8 cellular contexts compared by ENCODE assay signal in the genomic region with DNA sequence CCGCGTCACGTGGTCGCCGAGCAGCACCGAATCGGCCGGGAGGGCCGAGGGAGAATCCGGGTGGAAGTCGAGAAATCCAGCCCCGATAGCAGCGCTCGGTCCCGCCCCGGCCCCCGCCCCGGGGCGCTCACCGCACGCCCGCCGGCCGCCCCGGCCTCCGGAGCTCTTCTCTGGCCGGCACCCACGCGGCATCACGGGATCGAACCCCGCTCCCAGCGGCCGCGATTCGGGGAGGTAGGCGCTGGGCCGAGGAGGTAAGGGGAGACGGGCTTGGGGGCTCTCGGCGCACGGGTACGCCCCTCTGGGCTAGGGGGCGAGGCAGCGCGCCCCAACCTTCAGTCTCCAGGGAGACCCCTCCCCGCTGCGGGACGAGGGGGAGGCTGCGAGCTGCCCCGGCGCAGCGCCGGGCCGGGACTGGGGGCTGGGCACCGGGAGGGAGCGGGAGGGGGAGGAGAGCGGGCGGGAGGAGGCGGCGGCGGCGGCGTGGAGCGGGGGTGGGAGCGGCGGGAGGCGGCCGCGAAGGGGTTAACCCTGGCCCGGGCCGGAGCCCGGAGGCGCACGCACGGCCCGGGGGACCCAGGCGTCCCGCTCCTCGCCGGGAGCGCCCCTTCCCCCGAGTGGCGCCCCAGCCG. TPM values are rescaled to one million over a fixed set of nuclear protein-coding genes. Genes with fewer than 3 reads are reported as not detected.
A peak's percentile ranks its signal among the peaks of the same experiment; 100 is the strongest.
DNase-seq lines count a peak whose midpoint lies in the region; ATAC-seq and TF ChIP-seq lines count a peak whose summit lies in the region.

No MANE protein-coding gene starts in this region.

- no peaks in the 10 kb centered on the region for H3K9me3 Mint-ChIP-seq in activated naive CD4-positive, alpha-beta T cell treated with anti-CD3 and anti-CD28 coated beads, Interleukin-2, amount 10 ng/mL, durations not matched to agents 7 days and 5 days

- WGBS in ovary, 3 donors, result 0% methylated on average over 16 to 85 of the region's 85 CpGs; no CpG with 5 or more reads in 1 of the 3 donors

- CTCF ChIA-PET in activated naive CD4-positive, alpha-beta T cell treated with anti-CD3 and anti-CD28 coated beads, Interleukin-2, amount 10 ng/mL, durations not matched to agents 7 days and 5 days (lab: Charles Lee), result interaction anchor here (1.2 kb wide), 1 partner anchor 21 kb away, joined by 3 read pairs; no protein-coding TSS in a partner anchor

- TF ChIP-seq POLR2A in NB4 (IDR thresholded peaks at IDR 0.05; ENCODE audit: extremely low read depth, insufficient read length) (no peak), ovary (IDR thresholded peaks at IDR 0.05) (peak; percentile 37)

- H3K27ac ChIP-seq in ovary, result peak overlapping the region; percentile 87 to 89

- ATAC-seq in GM19328 (IDR thresholded peaks at IDR 0.05; ENCODE audit: unreplicated experiment), result no peak

- no peak for TF ChIP-seq EP300 in ovary (IDR thresholded peaks at IDR 0.05)

- H3K36me3 Mint-ChIP-seq in activated naive CD4-positive, alpha-beta T cell treated with anti-CD3 and anti-CD28 coated beads, Interleukin-2, amount 10 ng/mL, durations not matched to agents 7 days and 5 days, result no peaks in the 10 kb centered on the region

- H3K27ac Mint-ChIP-seq in activated naive CD4-positive, alpha-beta T cell treated with anti-CD3 and anti-CD28 coated beads, Interleukin-2, amount 10 ng/mL, durations not matched to agents 7 days and 5 days, result no peak overlapping the region

- peaks cover 12% of the 10 kb centered on the region for H3K4me1 Mint-ChIP-seq in activated naive CD4-positive, alpha-beta T cell treated with anti-CD3 and anti-CD28 coated beads, Interleukin-2, amount 10 ng/mL, durations not matched to agents 7 days and 5 days

- H3K4me3 Mint-ChIP-seq in activated naive CD4-positive, alpha-beta T cell treated with anti-CD3 and anti-CD28 coated beads, Interleukin-2, amount 10 ng/mL, durations not matched to agents 7 days and 5 days, result no peak overlapping the region

- TF ChIP-seq CTCF in NB4 (IDR thresholded peaks at IDR 0.05; ENCODE audit: low read depth, low read length), result no peak
- TF ChIP-seq CTCF in ovary (IDR thresholded peaks at IDR 0.05), result no peak

- no peaks in the 10 kb centered on the region for H3K27me3 ChIP-seq in ovary

- H3K4me3 ChIP-seq in NB4 (ENCODE audit: low read depth, low read length) (peak overlapping the region; percentile 49), ovary (peak overlapping the region; percentile 74)

- intact Hi-C loops in ovary (cut with DNase I), result loop anchor here in 1 of 4 donors (5.0 kb wide), 1 partner anchor 36 kb away; no protein-coding TSS in a partner anchor

- no peaks in the 10 kb centered on the region for H3K9me3 ChIP-seq in ovary

- H3K36me3 ChIP-seq in ovary, result no peaks in the 10 kb centered on the region

- H3K27me3 Mint-ChIP-seq in activated naive CD4-positive, alpha-beta T cell treated with anti-CD3 and anti-CD28 coated beads, Interleukin-2, amount 10 ng/mL, durations not matched to agents 7 days and 5 days, result peaks cover 73% of the 10 kb centered on the region

- H3K4me1 ChIP-seq in ovary (ENCODE audit: insufficient read depth), result peaks cover 34% of the 10 kb centered on the region

- peak; percentile 9 for DNase-seq in NCI-H2029 (lab: John Stamatoyannopoulos, UW)
- DNase-seq in NCI-H2029 treated with DMSO at 0.1 percent for 48 hours (lab: John Stamatoyannopoulos, UW), result no peak
- DNase-seq in NB4 (ENCODE audit: low read depth), result peak; percentile 55
- peak; percentile 49 for DNase-seq in activated naive CD4-positive, alpha-beta T cell treated with anti-CD3 and anti-CD28 coated beads, Interleukin-2, amount 10 ng/mL, durations not matched to agents 7 days and 5 days
- peak; percentile 68 for DNase-seq in glomerular visceral epithelial cell (ENCODE audit: extremely low spot score)
- peak; percentile 80 to 88 (median 85) for DNase-seq in ovary
- no peak for DNase-seq in NCI-H2107 treated with DMSO at 0.1 percent for 48 hours (lab: John Stamatoyannopoulos, UW; ENCODE audit: unreplicated experiment)

RNA-seq across cellular contexts. Expression of gene NDST1, which starts 22.0 kb away (rescaled TPM):
- total RNA-seq in ovary, result 100 to 1,000 TPM in 3 of 7 donors, 10 to 100 TPM in 4; 31.0 to 139 (median 92.8) TPM
- polyA plus RNA-seq in ovary, result 10 to 100 TPM; 31.8 to 44.1 TPM

RNA-seq across cellular contexts. Expression of gene RPS14, which starts 36.3 kb away (rescaled TPM):
- total RNA-seq in ovary, result 1,000 to 10,000 TPM; 2,727 to 9,295 (median 4,211) TPM
- 1,000 to 10,000 TPM; 2,234 to 8,183 TPM for polyA plus RNA-seq in ovary

Comparison
In these comparisons a context has a peak if more than half of its experiments do, and no peak if none do; other contexts are left out.
1. DNase-seq: peak in NCI-H2029 (single experiment), NB4 (single experiment), activated naive CD4-positive, alpha-beta T cell treated with anti-CD3 and anti-CD28 coated beads, Interleukin-2, amount 10 ng/mL, durations not matched to agents 7 days and 5 days (single experiment), glomerular visceral epithelial cell (single experiment) and ovary (5 of 5); none in NCI-H2029 treated with DMSO at 0.1 percent for 48 hours (single experiment) and NCI-H2107 treated with DMSO at 0.1 percent for 48 hours (single experiment).